Comparison of ENCODE assay signal across 12 cellular contexts in genomic region chr19:18108897-18109296, GRCh38. TPM values are rescaled to one million over a fixed set of nuclear protein-coding genes. Genes with fewer than 3 reads are reported as not detected.
DNase-seq lines count a peak whose midpoint lies in the region; ATAC-seq and TF ChIP-seq lines count a peak whose summit lies in the region.
"Had no signal": no experiment of that assay in that cellular context is flagged by ENCODE, and none has a peak within 500 bp of the region (broad histone marks: within the 10 kb centered on the region; RNA-seq: fewer than 3 reads in every experiment).

No MANE protein-coding gene starts in this region.

- peak overlapping the region; percentile 81 for H3K27ac ChIP-seq in cingulate gyrus (ENCODE audit: low read depth, low read length)
- H3K27ac ChIP-seq: psoas muscle had no signal

- peaks cover 0 to 3% (median 0%) of the 10 kb centered on the region in 3 donors for H3K27me3 Mint-ChIP-seq in CD14-positive monocyte (ENCODE audit: low read depth in 3 of 3)
- no peaks in the 10 kb centered on the region for H3K27me3 Mint-ChIP-seq in natural killer cell (ENCODE audit: low read depth in 2 of 2)

- H3K27ac Mint-ChIP-seq in CD14-positive monocyte (peak overlapping the region; percentile 31 to 88 (median 87)), natural killer cell (peak overlapping the region; percentile 49 to 84)

- DNase-seq in CD14-positive monocyte (ENCODE audit: low spot score) (no peak), NAMALWA (ENCODE audit: low spot score) (peak; percentile 23), natural killer cell (no peak), SIG-M5 (lab: John Stamatoyannopoulos, UW) (no peak), RPMI8226 (no peak), NCI-H2171 (lab: John Stamatoyannopoulos, UW) (no peak)
- DNase-seq: activated effector memory CD4-positive, alpha-beta T cell treated with Interleukin-2 at 50 U/mL for 16 hours; NCI-H526; psoas muscle had no signal

- no peaks in the 10 kb centered on the region for H3K9me3 Mint-ChIP-seq in CD14-positive monocyte
- no peaks in the 10 kb centered on the region for H3K9me3 Mint-ChIP-seq in natural killer cell

- intact Hi-C loops in CD14-positive monocyte (cut with micrococcal nuclease) (no loop called here), natural killer cell (cut with micrococcal nuclease) (no loop called here)

- TF ChIP-seq CTCF in CD14-positive monocyte (IDR thresholded peaks at IDR 0.05) = no peak
- TF ChIP-seq CTCF in natural killer cell (IDR thresholded peaks at IDR 0.05) = no peak

- no peak for ATAC-seq in natural killer cell
- ATAC-seq in HG03139 (IDR thresholded peaks at IDR 0.05; ENCODE audit: unreplicated experiment) = no peak

- H3K4me1 Mint-ChIP-seq in CD14-positive monocyte = peaks cover 53% of the 10 kb centered on the region
- H3K4me1 Mint-ChIP-seq in natural killer cell = peaks cover 0 to 25% of the 10 kb centered on the region in 2 donors

- H3K36me3 Mint-ChIP-seq in CD14-positive monocyte (peaks cover 23 to 27% of the 10 kb centered on the region in 2 donors), natural killer cell (no peaks in the 10 kb centered on the region)

- H3K4me3 Mint-ChIP-seq in CD14-positive monocyte (peak overlapping the region; percentile 71 to 82), natural killer cell (peak overlapping the region; percentile 87)

RNA-seq across cellular contexts. Expression of gene MAST3, which starts 11.3 kb away (rescaled TPM):
- polyA plus RNA-seq in CD14-positive monocyte = 10 to 100 TPM in 1 of 2 donors, 1 to 10 TPM in 1; 6.8 to 12.4 TPM
- total RNA-seq in natural killer cell = 100 to 1,000 TPM in 2 of 3 donors, 10 to 100 TPM in 1; 84.5 to 101 (median 101) TPM

RNA-seq across cellular contexts. Expression of gene IL12RB1, which starts 22.2 kb away (rescaled TPM):
- polyA plus RNA-seq in CD14-positive monocyte = 1 to 10 TPM; 7.8 to 7.9 TPM
- total RNA-seq in natural killer cell = 100 to 1,000 TPM in 1 of 3 donors, 10 to 100 TPM in 2; 90.1 to 105 (median 95.7) TPM
- total RNA-seq: endothelial cell of umbilical vein had no signal
- polyA plus RNA-seq: endothelial cell of umbilical vein had no signal

RNA-seq across cellular contexts. Expression of gene PIK3R2, which starts 44.1 kb away (rescaled TPM):
- 1 to 10 TPM in 1 of 2 donors, under 1 TPM in 1; 0.99 to 2.0 TPM for polyA plus RNA-seq in CD14-positive monocyte
- 10 to 100 TPM; 12.3 to 26.4 (median 16.0) TPM for total RNA-seq in natural killer cell
